In genomic region chr1:58815680-58816071, GRCh38 we compare ENCODE assay signal across 8 cellular contexts. TPM values are rescaled to one million over a fixed set of nuclear protein-coding genes. Genes with fewer than 3 reads are reported as not detected.
DNase-seq lines count a peak whose midpoint lies in the region; ATAC-seq and TF ChIP-seq lines count a peak whose summit lies in the region.

No MANE protein-coding gene starts in this region.

- no peaks in the 10 kb centered on the region for H3K27me3 Mint-ChIP-seq in T-cell
- H3K27me3 Mint-ChIP-seq in neural progenitor cell (ENCODE audit: insufficient read depth, low read depth) = peaks cover 3% of the 10 kb centered on the region

- ATAC-seq in SK-N-SH treated with all-trans-retinoic acid at 6 μM for 48 hours (no peak), HG02973 (IDR thresholded peaks at IDR 0.05; ENCODE audit: unreplicated experiment) (peak; percentile 16), T-cell (replicated peaks in 1 of 4) (no peak)

- no peak for TF ChIP-seq EP300 in SK-N-SH (IDR thresholded peaks at IDR 0.05; ENCODE audit: borderline replicate concordance in 1 of 2, low read depth in 1 of 2, low read length in 1 of 2)

- H3K4me3 Mint-ChIP-seq in T-cell (peak overlapping the region; percentile 89 to 91 (median 90)), neural progenitor cell (peak overlapping the region; percentile 86)

- H3K27ac ChIP-seq in SK-N-SH (ENCODE audit: low read depth in 2 of 2, low read length in 1 of 2) = peak overlapping the region in 1 of 2 experiments; percentile 92; a peak in 2 of 4 replicates
- peak overlapping the region; percentile 91 to 98 (median 94) for H3K27ac ChIP-seq in esophagus squamous epithelium
- no peak overlapping the region for H3K27ac ChIP-seq in neural progenitor cell

- H3K27me3 ChIP-seq in SK-N-SH (ENCODE audit: insufficient read depth) = no peaks in the 10 kb centered on the region
- no peaks in the 10 kb centered on the region for H3K27me3 ChIP-seq in esophagus squamous epithelium
- peaks cover 49% of the 10 kb centered on the region for H3K27me3 ChIP-seq in neural progenitor cell

- H2AFZ ChIP-seq in SK-N-SH (ENCODE audit: low read depth) (peak overlapping the region; percentile 74), neural progenitor cell (replicated peaks) (peak overlapping the region; percentile 92)

- peaks cover 3 to 11% of the 10 kb centered on the region in 2 experiments for H3K4me1 ChIP-seq in SK-N-SH (ENCODE audit: control insufficient read depth in 1 of 2, insufficient read depth in 2 of 2, low read depth in 1 of 2, low read length in 1 of 2)
- H3K4me1 ChIP-seq in esophagus squamous epithelium = peaks cover 27 to 73% (median 37%) of the 10 kb centered on the region in 3 donors
- H3K4me1 ChIP-seq in neural progenitor cell = peaks cover 6% of the 10 kb centered on the region

- CTCF ChIA-PET in SK-N-SH (lab: Yijun Ruan, JAX) = no interaction called here
- CTCF ChIA-PET in T-cell (lab: Charles Lee) = no interaction called here

- H3K79me2 ChIP-seq in SK-N-SH (ENCODE audit: insufficient read depth) = no peaks in the 10 kb centered on the region
- H3K79me2 ChIP-seq in neural progenitor cell (ENCODE audit: low read depth) = no peaks in the 10 kb centered on the region

- TF ChIP-seq CTCF in SK-N-SH (IDR thresholded peaks at IDR 0.05) (no peak), esophagus squamous epithelium (IDR thresholded peaks at IDR 0.05) (no peak), neural progenitor cell (IDR thresholded peaks at IDR 0.05) (no peak)

- peak; percentile 23 for DNase-seq in SK-N-SH
- DNase-seq in T-cell = no peak
- DNase-seq in esophagus squamous epithelium (lab: John Stamatoyannopoulos, UW) = no peak
- DNase-seq in neural progenitor cell (ENCODE audit: low spot score) = peak; percentile 40
- no peak for DNase-seq in activated CD4-positive, CD25-positive, alpha-beta regulatory T cell (lab: John Stamatoyannopoulos, UW)
- DNase-seq in NCI-H69 (lab: John Stamatoyannopoulos, UW) = no peak

- H3K4me2 ChIP-seq in SK-N-SH (peak overlapping the region; percentile 72), neural progenitor cell (peak overlapping the region; percentile 73)

- TF ChIP-seq POLR2A in esophagus squamous epithelium (IDR thresholded peaks at IDR 0.05) = no peak

- H3K9me3 Mint-ChIP-seq in T-cell = no peaks in the 10 kb centered on the region
- no peaks in the 10 kb centered on the region for H3K9me3 Mint-ChIP-seq in neural progenitor cell

- H4K20me1 ChIP-seq in SK-N-SH (ENCODE audit: insufficient read depth) (no peaks in the 10 kb centered on the region), neural progenitor cell (ENCODE audit: low read depth) (no peaks in the 10 kb centered on the region)

- H3K4me3 ChIP-seq in SK-N-SH (ENCODE audit: low read depth in 2 of 2, low read length in 1 of 2) (peak overlapping the region; percentile 56 to 58), esophagus squamous epithelium (peak overlapping the region; percentile 48 to 77 (median 64)), neural progenitor cell (peak overlapping the region; percentile 45)

- no peak for TF ChIP-seq RAD21 in SK-N-SH (IDR thresholded peaks at IDR 0.05; ENCODE audit: low read length)

- WGBS in SK-N-SH (ENCODE audit: low lambda C conversion rate) = 73% methylated on average over 13 of the region's 13 CpGs
- WGBS in esophagus squamous epithelium, 2 donors = 0% methylated on average over 11 to 13 of the region's 13 CpGs

- intact Hi-C loops in esophagus squamous epithelium (cut with DNase I) = loop anchor here (10.0 kb wide), 2 partner anchors 99 to 239 kb away; no protein-coding TSS in a partner anchor

- POLR2A ChIA-PET in SK-N-SH (lab: Yijun Ruan, JAX) (interaction anchor here (1.0 kb wide), 1 partner anchor 336 kb away, joined by 3 read pairs; no protein-coding TSS in a partner anchor), T-cell (lab: Charles Lee) (interaction anchor here in 1 of 2 donors (0.6 to 0.7 kb wide), 3 partner anchors 35 to 92 kb away, joined by 3 to 6 read pairs (median 3); no protein-coding TSS in a partner anchor)

- H3K9me3 ChIP-seq in SK-N-SH (no peaks in the 10 kb centered on the region), esophagus squamous epithelium (no peaks in the 10 kb centered on the region), neural progenitor cell (ENCODE audit: low read depth) (no peaks in the 10 kb centered on the region)

- peaks cover 35 to 53% (median 52%) of the 10 kb centered on the region in 3 donors for H3K4me1 Mint-ChIP-seq in T-cell
- peaks cover 17% of the 10 kb centered on the region for H3K4me1 Mint-ChIP-seq in neural progenitor cell

- peak overlapping the region; percentile 79 for H3K9ac ChIP-seq in SK-N-SH
- no peak overlapping the region for H3K9ac ChIP-seq in neural progenitor cell

- no peaks in the 10 kb centered on the region for H3K9me2 ChIP-seq in SK-N-SH

- H3F3A ChIP-seq in SK-N-SH (replicated peaks; ENCODE audit: insufficient read depth) (peaks cover 22% of the 10 kb centered on the region), neural progenitor cell (ENCODE audit: low read depth) (no peaks in the 10 kb centered on the region)

- H3K27ac Mint-ChIP-seq in T-cell (peak overlapping the region; percentile 79 to 90), neural progenitor cell (no peak overlapping the region)

- H3K36me3 ChIP-seq in SK-N-SH (replicated peaks in 1 of 2; ENCODE audit: control insufficient read depth in 1 of 2, insufficient read depth in 2 of 2, low read length in 1 of 2) (no peaks in the 10 kb centered on the region), esophagus squamous epithelium (no peaks in the 10 kb centered on the region), neural progenitor cell (no peaks in the 10 kb centered on the region)

- H3K36me3 Mint-ChIP-seq in T-cell (no peaks in the 10 kb centered on the region), neural progenitor cell (no peaks in the 10 kb centered on the region)

TF ChIP-seq in SK-N-SH, 30 proteins besides CTCF, POLR2A, EP300 and RAD21 (continues in another document):
- TF ChIP-seq TCF12 (IDR thresholded peaks at IDR 0.05) = no peak
- TF ChIP-seq, protein P1, sequence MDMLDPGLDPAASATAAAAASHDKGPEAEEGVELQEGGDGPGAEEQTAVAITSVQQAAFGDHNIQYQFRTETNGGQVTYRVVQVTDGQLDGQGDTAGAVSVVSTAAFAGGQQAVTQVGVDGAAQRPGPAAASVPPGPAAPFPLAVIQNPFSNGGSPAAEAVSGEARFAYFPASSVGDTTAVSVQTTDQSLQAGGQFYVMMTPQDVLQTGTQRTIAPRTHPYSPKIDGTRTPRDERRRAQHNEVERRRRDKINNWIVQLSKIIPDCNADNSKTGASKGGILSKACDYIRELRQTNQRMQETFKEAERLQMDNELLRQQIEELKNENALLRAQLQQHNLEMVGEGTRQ (IDR thresholded peaks at IDR 0.05; ENCODE audit: borderline replicate concordance, low read depth, low read length) = no peak
- TF ChIP-seq FOXJ3 (CRISPR knock-in tag; IDR thresholded peaks at IDR 0.05) = no peak
- TF ChIP-seq EZH2phosphoT487 (IDR thresholded peaks at IDR 0.05; ENCODE audit: borderline replicate concordance, low read depth) = no peak

TF ChIP-seq in SK-N-SH treated with all-trans-retinoic acid at 6 μM for 48 hours, 23 proteins besides CTCF, POLR2A, EP300 and RAD21:
- TF ChIP-seq TCF4 (CRISPR knock-in tag; IDR thresholded peaks at IDR 0.05; ENCODE audit: borderline replicate concordance) (no peak), ISL1 (CRISPR knock-in tag; IDR thresholded peaks at IDR 0.05) (no peak), SNAI2 (CRISPR knock-in tag; IDR thresholded peaks at IDR 0.05) (no peak)
- TF ChIP-seq, protein P2, sequence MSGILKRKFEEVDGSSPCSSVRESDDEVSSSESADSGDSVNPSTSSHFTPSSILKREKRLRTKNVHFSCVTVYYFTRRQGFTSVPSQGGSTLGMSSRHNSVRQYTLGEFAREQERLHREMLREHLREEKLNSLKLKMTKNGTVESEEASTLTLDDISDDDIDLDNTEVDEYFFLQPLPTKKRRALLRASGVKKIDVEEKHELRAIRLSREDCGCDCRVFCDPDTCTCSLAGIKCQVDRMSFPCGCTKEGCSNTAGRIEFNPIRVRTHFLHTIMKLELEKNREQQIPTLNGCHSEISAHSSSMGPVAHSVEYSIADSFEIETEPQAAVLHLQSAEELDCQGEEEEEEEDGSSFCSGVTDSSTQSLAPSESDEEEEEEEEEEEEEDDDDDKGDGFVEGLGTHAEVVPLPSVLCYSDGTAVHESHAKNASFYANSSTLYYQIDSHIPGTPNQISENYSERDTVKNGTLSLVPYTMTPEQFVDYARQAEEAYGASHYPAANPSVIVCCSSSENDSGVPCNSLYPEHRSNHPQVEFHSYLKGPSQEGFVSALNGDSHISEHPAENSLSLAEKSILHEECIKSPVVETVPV (CRISPR knock-in tag; IDR thresholded peaks at IDR 0.05) = no peak
- TF ChIP-seq, protein P3, sequence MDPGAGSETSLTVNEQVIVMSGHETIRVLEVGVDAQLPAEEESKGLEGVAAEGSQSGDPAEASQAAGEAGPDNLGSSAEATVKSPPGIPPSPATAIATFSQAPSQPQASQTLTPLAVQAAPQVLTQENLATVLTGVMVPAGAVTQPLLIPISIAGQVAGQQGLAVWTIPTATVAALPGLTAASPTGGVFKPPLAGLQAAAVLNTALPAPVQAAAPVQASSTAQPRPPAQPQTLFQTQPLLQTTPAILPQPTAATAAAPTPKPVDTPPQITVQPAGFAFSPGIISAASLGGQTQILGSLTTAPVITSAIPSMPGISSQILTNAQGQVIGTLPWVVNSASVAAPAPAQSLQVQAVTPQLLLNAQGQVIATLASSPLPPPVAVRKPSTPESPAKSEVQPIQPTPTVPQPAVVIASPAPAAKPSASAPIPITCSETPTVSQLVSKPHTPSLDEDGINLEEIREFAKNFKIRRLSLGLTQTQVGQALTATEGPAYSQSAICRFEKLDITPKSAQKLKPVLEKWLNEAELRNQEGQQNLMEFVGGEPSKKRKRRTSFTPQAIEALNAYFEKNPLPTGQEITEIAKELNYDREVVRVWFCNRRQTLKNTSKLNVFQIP (CRISPR knock-in tag; IDR thresholded peaks at IDR 0.05; ENCODE audit: borderline replicate concordance, low read depth) = no peak

RNA-seq across cellular contexts. Expression of gene JUN, which starts 31.8 kb away (rescaled TPM):
- 54.6 and 66.5 TPM in 2 replicates for polyA plus RNA-seq in SK-N-SH (2012; rRNA removed)
- polyA plus RNA-seq in SK-N-SH (2012; cell fraction: cytosol; rRNA removed) = 34.2 and 46.9 TPM in 2 replicates
- 83.5 and 100 TPM in 2 replicates for polyA plus RNA-seq in SK-N-SH (2012; cell fraction: nucleus; rRNA removed)
- total RNA-seq in T-cell (1,000 to 10,000 TPM in 1 of 5 donors, 100 to 1,000 TPM in 1, 10 to 100 TPM in 3; 43.2 to 1,335 (median 56.6) TPM), esophagus squamous epithelium (100 to 1,000 TPM in 1 of 4 donors, 10 to 100 TPM in 3; 48.5 to 128 (median 66.1) TPM), neural progenitor cell (ENCODE audit: low replicate concordance) (10.2 and 16.8 TPM in 2 replicates)

Comparison
In these comparisons a context has a peak if more than half of its experiments do, and no peak if none do; other contexts are left out.
1. DNase-seq: peak in SK-N-SH (single experiment) and neural progenitor cell (single experiment); none in T-cell (0 of 34), esophagus squamous epithelium (single experiment), activated CD4-positive, CD25-positive, alpha-beta regulatory T cell (0 of 4) and NCI-H69 (single experiment).
2. Peak in every context shown above with its lines, with median percentiles within 50 percentile points of each other: H3K4me3 ChIP-seq.